9 cellular contexts compared by ENCODE assay signal in the genomic region with DNA sequence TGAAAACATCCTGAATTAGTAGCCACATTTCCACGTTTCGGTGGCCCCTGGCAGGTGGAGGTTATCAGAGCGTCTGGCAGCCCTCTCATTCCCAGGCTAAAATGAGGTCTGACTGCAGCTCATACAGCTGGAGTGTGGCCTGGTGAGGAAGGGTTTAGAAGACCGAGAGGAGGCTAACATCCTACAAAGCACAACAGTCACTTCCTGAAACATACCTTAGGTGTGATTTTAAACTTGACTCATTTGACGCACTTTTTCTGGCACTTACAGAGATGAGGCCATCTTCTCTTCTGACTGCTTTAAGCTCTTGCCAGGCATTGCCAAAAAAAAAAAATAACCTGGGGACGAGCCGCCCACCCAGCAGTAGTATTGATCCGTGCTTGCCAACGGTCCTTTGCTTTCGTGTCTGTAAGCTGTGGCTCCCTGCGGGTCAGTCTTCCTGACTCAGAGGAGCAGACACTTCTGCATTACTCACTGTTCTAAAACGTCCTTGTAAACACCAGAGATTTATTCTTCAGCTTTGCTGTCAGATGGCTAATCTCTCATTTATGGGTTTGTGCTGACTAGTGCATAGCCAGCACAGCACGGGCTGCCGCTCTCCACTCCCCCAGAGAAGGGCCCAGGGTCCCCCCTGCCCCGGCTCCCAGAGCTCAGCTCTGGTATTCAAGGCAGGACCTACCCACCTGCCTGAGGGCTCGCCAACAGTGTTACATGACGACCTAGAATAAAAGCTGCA.
DNase-seq lines count a peak whose midpoint lies in the region; ATAC-seq, FAIRE-seq and TF ChIP-seq lines count a peak whose summit lies in the region.
"Had no signal": no experiment of that assay in that cellular context is flagged by ENCODE, and none has a peak within 500 bp of the region (broad histone marks: within the 10 kb centered on the region; RNA-seq: fewer than 3 reads in every experiment).

No MANE protein-coding gene starts in this region.

- H3K4me1 ChIP-seq in lung (ENCODE audit: control insufficient read depth in 2 of 2, insufficient read depth in 2 of 2, low read length in 2 of 2) = no peaks in the 10 kb centered on the region
- H3K4me1 ChIP-seq in esophagus squamous epithelium = peaks cover 9 to 35% (median 16%) of the 10 kb centered on the region in 3 donors
- H3K4me1 ChIP-seq: psoas muscle had no signal

- FAIRE-seq in H54 (lab: Jason Lieb, UNC) = no peak

- intact Hi-C loops in esophagus squamous epithelium (cut with DNase I) = loop anchor here (10.0 kb wide), 1 partner anchor 207 kb away; no protein-coding TSS in a partner anchor

- DNase-seq in A172 (ENCODE audit: low spot score) (peak; percentile 80), H54 (ENCODE audit: insufficient read length, low spot score) (peak; percentile 35), astrocyte of the spinal cord (ENCODE audit: low read depth, low spot score) (peak; percentile 85), lung (ENCODE audit: low spot score) (no peak), esophagus squamous epithelium (lab: John Stamatoyannopoulos, UW) (no peak), NCI-H446 treated with DMSO at 0.1 percent for 48 hours (lab: John Stamatoyannopoulos, UW) (no peak)
- DNase-seq in activated effector memory CD4-positive, alpha-beta T cell treated with anti-CD3 and anti-CD28 coated beads, Interleukin-2, amount 50 U/mL, for 16 hours = no peak
- DNase-seq: psoas muscle had no signal

- H3K27me3 ChIP-seq in lung (ENCODE audit: control insufficient read depth, insufficient read depth) = no peaks in the 10 kb centered on the region
- peaks cover 0 to 22% (median 0%) of the 10 kb centered on the region in 4 donors for H3K27me3 ChIP-seq in esophagus squamous epithelium

- H3K9me3 ChIP-seq in lung (ENCODE audit: control insufficient read depth in 2 of 2, insufficient read depth in 1 of 2, low read length in 1 of 2) (no peaks in the 10 kb centered on the region), esophagus squamous epithelium (no peaks in the 10 kb centered on the region)
- H3K9me3 ChIP-seq: psoas muscle had no signal

- H3K4me3 ChIP-seq in astrocyte of the spinal cord (ENCODE audit: low read depth, low read length) (no peak overlapping the region), lung (no peak overlapping the region), esophagus squamous epithelium (peak overlapping the region in 1 of 4 donors; percentile 32)
- H3K4me3 ChIP-seq: psoas muscle had no signal

- ATAC-seq in lung (ENCODE audit: insufficient read depth, low FRiP score) (peak; percentile 24), GM18867 (IDR thresholded peaks at IDR 0.05; ENCODE audit: unreplicated experiment) (no peak)

- H3K27ac ChIP-seq in lung (ENCODE audit: low read depth in 1 of 2, low read length in 1 of 2) (no peak overlapping the region), esophagus squamous epithelium (peak overlapping the region in 2 of 4 donors; percentile 1 to 59)
- H3K27ac ChIP-seq: psoas muscle had no signal

- no peak for TF ChIP-seq POLR2A in H54 (IDR thresholded peaks at IDR 0.05; ENCODE audit: low read depth, low read length)
- TF ChIP-seq POLR2A in esophagus squamous epithelium (IDR thresholded peaks at IDR 0.05) = no peak

- 37 to 38% methylated on average over 17 of the region's 17 CpGs for WGBS in lung, 2 donors
- 27 to 28% methylated on average over 13 to 17 of the region's 17 CpGs for WGBS in esophagus squamous epithelium, 2 donors

- TF ChIP-seq CTCF in astrocyte of the spinal cord (IDR thresholded peaks at IDR 0.05; ENCODE audit: low read depth, low read length) = no peak
- no peak for TF ChIP-seq CTCF in lung (IDR thresholded peaks at IDR 0.05; ENCODE audit: control extremely low read depth, extremely low read depth)
- no peak for TF ChIP-seq CTCF in esophagus squamous epithelium (IDR thresholded peaks at IDR 0.05)

- H3K36me3 ChIP-seq in lung (ENCODE audit: control insufficient read depth in 2 of 2, insufficient read depth in 2 of 2, low read length in 2 of 2) (no peaks in the 10 kb centered on the region), esophagus squamous epithelium (no peaks in the 10 kb centered on the region)

- in situ Hi-C loops in astrocyte of the spinal cord (cut with HindIII; ENCODE audit: low sequenced_read_pairs) = no loop called here

Comparison
In these comparisons a context has a peak if more than half of its experiments do, and no peak if none do; other contexts are left out.
1. DNase-seq: peak in A172 (single experiment), H54 (single experiment) and astrocyte of the spinal cord (single experiment); none in lung (single experiment), activated effector memory CD4-positive, alpha-beta T cell treated with anti-CD3 and anti-CD28 coated beads, Interleukin-2, amount 50 U/mL, for 16 hours (single experiment), esophagus squamous epithelium (single experiment) and NCI-H446 treated with DMSO at 0.1 percent for 48 hours (single experiment).